13 cellular contexts compared by ENCODE assay signal in genomic region chr21:14889080-14889805, GRCh38.
DNase-seq lines count a peak whose midpoint lies in the region; ATAC-seq, FAIRE-seq and TF ChIP-seq lines count a peak whose summit lies in the region.
"Had no signal": no experiment of that assay in that cellular context is flagged by ENCODE, and none has a peak within 500 bp of the region (broad histone marks: within the 10 kb centered on the region; RNA-seq: fewer than 3 reads in every experiment).

No MANE protein-coding gene starts in this region.

- no peak overlapping the region for H3K27ac Mint-ChIP-seq in activated naive CD4-positive, alpha-beta T cell treated with anti-CD3 and anti-CD28 coated beads, Interleukin-2, amount 50 U/mL, for 72 hours
- no peak overlapping the region for H3K27ac Mint-ChIP-seq in immature natural killer cell

- H3K4me1 ChIP-seq in fibroblast of lung (ENCODE audit: control insufficient read depth, extremely low read depth, insufficient read depth, low read length): no peaks in the 10 kb centered on the region

- no peaks in the 10 kb centered on the region for H3K9me3 Mint-ChIP-seq in activated naive CD4-positive, alpha-beta T cell treated with anti-CD3 and anti-CD28 coated beads, Interleukin-2, amount 50 U/mL, for 72 hours
- H3K9me3 Mint-ChIP-seq in immature natural killer cell: peaks cover 0 to 2% (median 0%) of the 10 kb centered on the region in 6 donors

- H4K20me1 ChIP-seq in fibroblast of lung (ENCODE audit: control insufficient read depth, extremely low read depth, insufficient read depth, low read length): no peaks in the 10 kb centered on the region

- no peak overlapping the region for H3K9ac ChIP-seq in fibroblast of lung (ENCODE audit: insufficient read depth, low read length)

- no peaks in the 10 kb centered on the region for H3K36me3 ChIP-seq in fibroblast of lung (ENCODE audit: control insufficient read depth, insufficient read depth, low read length)
- H3K36me3 ChIP-seq: WERI-Rb-1 had no signal

- DNase-seq in EL (peak; percentile 76), RCC 7860 (ENCODE audit: low spot score) (peak; percentile 49), fibroblast of lung (ENCODE audit: low read depth in 2 of 2) (peak; percentile 80), renal cortical epithelial cell (ENCODE audit: low read depth) (peak; percentile 92), NCI-H2171 treated with DMSO at 0.1 percent for 48 hours (lab: John Stamatoyannopoulos, UW) (no peak), immature natural killer cell (no peak)
- no peak for DNase-seq in activated naive CD4-positive, alpha-beta T cell treated with anti-CD3 and anti-CD28 coated beads, Interleukin-2, amount 50 U/mL, for 72 hours (ENCODE audit: low spot score in 2 of 2)
- no peak for DNase-seq in activated CD8-positive, alpha-beta memory T cell treated with anti-CD3 and anti-CD28 coated beads, Interleukin-2, amount 50 U/mL, for 4 hours
- DNase-seq: NCI-H510A, SHP77 treated with DMSO at 0.1 percent for 48 hours, WERI-Rb-1 had no signal

- no peak overlapping the region for H3K4me3 ChIP-seq in fibroblast of lung (replicated peaks in 1 of 4; ENCODE audit: control extremely low read depth in 1 of 4, insufficient read depth in 1 of 4, low read depth in 3 of 4, low read length in 4 of 4)

- no peak overlapping the region for H3K4me2 ChIP-seq in fibroblast of lung (ENCODE audit: extremely low read depth, insufficient read depth, low read length)

- peaks cover 0 to 6% (median 2%) of the 10 kb centered on the region in 3 donors for H3K27me3 Mint-ChIP-seq in immature natural killer cell (ENCODE audit: low read depth in 3 of 3)

- no peaks in the 10 kb centered on the region for H3K36me3 Mint-ChIP-seq in activated naive CD4-positive, alpha-beta T cell treated with anti-CD3 and anti-CD28 coated beads, Interleukin-2, amount 50 U/mL, for 72 hours
- no peaks in the 10 kb centered on the region for H3K36me3 Mint-ChIP-seq in immature natural killer cell
- H3K36me3 Mint-ChIP-seq: brain had no signal

- no peak overlapping the region for H2AFZ ChIP-seq in fibroblast of lung (ENCODE audit: low read length)

- no peak for TF ChIP-seq CTCF in fibroblast of lung (conservative IDR thresholded peaks at IDR 0.05 in 1 of 2, IDR thresholded peaks at IDR 0.05 in 1 of 2; ENCODE audit: low read depth in 1 of 2, low read length in 2 of 2)

- H3K4me1 Mint-ChIP-seq in immature natural killer cell: no peaks in the 10 kb centered on the region

- H3K27me3 ChIP-seq in fibroblast of lung (ENCODE audit: control insufficient read depth, insufficient read depth, low read length): no peaks in the 10 kb centered on the region

- no peak overlapping the region for H3K27ac ChIP-seq in fibroblast of lung (ENCODE audit: insufficient read depth, low read length)
- H3K27ac ChIP-seq: WERI-Rb-1 had no signal

- H3K4me3 Mint-ChIP-seq in immature natural killer cell: no peak overlapping the region
- H3K4me3 Mint-ChIP-seq: brain had no signal

- no peak for ATAC-seq in activated naive CD4-positive, alpha-beta T cell treated with anti-CD3 and anti-CD28 coated beads, Interleukin-2, amount 50 U/mL, for 72 hours

- H3K9me3 ChIP-seq in fibroblast of lung (ENCODE audit: control insufficient read depth, insufficient read depth, low read depth, low read length): no peaks in the 10 kb centered on the region

- H3K79me2 ChIP-seq in fibroblast of lung (ENCODE audit: control insufficient read depth, insufficient read depth, low read length): no peaks in the 10 kb centered on the region

- FAIRE-seq in RCC 7860 (lab: Jason Lieb, UNC): peak; percentile 68
- FAIRE-seq: keratinocyte had no signal

Comparison
In these comparisons a context has a peak if more than half of its experiments do, and no peak if none do; other contexts are left out.
1. DNase-seq: peak in EL (single experiment), RCC 7860 (single experiment), fibroblast of lung (2 of 2) and renal cortical epithelial cell (single experiment); none in activated naive CD4-positive, alpha-beta T cell treated with anti-CD3 and anti-CD28 coated beads, Interleukin-2, amount 50 U/mL, for 72 hours (0 of 2), NCI-H2171 treated with DMSO at 0.1 percent for 48 hours (single experiment), immature natural killer cell (0 of 3) and activated CD8-positive, alpha-beta memory T cell treated with anti-CD3 and anti-CD28 coated beads, Interleukin-2, amount 50 U/mL, for 4 hours (single experiment).